In genomic region chr2:159285929-159286708, GRCh38 we compare ENCODE assay signal across 8 cellular contexts. TPM values are rescaled to one million over a fixed set of nuclear protein-coding genes. Genes with fewer than 3 reads are reported as not detected.
DNase-seq lines count a peak whose midpoint lies in the region; ATAC-seq and TF ChIP-seq lines count a peak whose summit lies in the region.

Gene WDSUB1 (minus strand): TSS chr2:159286703. CDS start chr2:159283069, 3,634 bp downstream.

- ATAC-seq in GM21367 (IDR thresholded peaks at IDR 0.05; ENCODE audit: unreplicated experiment): peak; percentile 12
- ATAC-seq in SK-N-SH treated with all-trans-retinoic acid at 6 μM for 48 hours: peak; percentile 43

- H3K9ac ChIP-seq in skeletal muscle tissue (ENCODE audit: low read depth in 1 of 3, low read length in 3 of 3): peak within 1 kb of the TSS; percentile 93 to 98 (median 93)

- peak within 1 kb of the TSS; percentile 80 to 90 for H3K4me3 ChIP-seq in cardiac fibroblast (replicated peaks in 1 of 2; ENCODE audit: low read depth in 2 of 2, low read length in 2 of 2)
- peak within 1 kb of the TSS; percentile 96 to 99 (median 98) for H3K4me3 ChIP-seq in skeletal muscle tissue (ENCODE audit: low read length in 3 of 3)

- no peak for TF ChIP-seq CTCF in cardiac fibroblast (IDR thresholded peaks at IDR 0.05; ENCODE audit: low read depth, low read length)

- H3K27ac ChIP-seq in skeletal muscle tissue (ENCODE audit: low read depth, low read length): peak within 1 kb of the TSS; percentile 87

- no peaks in the 10 kb centered on the region for H3K9me3 ChIP-seq in skeletal muscle tissue (ENCODE audit: control insufficient read depth in 3 of 3, low read length in 3 of 3)

- peaks cover 0 to 15% (median 7%) of the 10 kb centered on the region in 3 donors for H3K4me1 ChIP-seq in skeletal muscle tissue (ENCODE audit: control insufficient read depth in 3 of 3, insufficient read depth in 3 of 3, low read length in 3 of 3)

- peaks cover 3 to 7% (median 4%) of the 10 kb centered on the region in 3 donors for H3K36me3 ChIP-seq in skeletal muscle tissue (ENCODE audit: control insufficient read depth in 3 of 3, insufficient read depth in 3 of 3, low read length in 3 of 3)

- peak; percentile 89 for DNase-seq in DMS53 (lab: John Stamatoyannopoulos, UW)
- peak; percentile 54 for DNase-seq in HuH-7 (ENCODE audit: low spot score)
- peak; percentile 59 for DNase-seq in cardiac fibroblast (ENCODE audit: low read depth in 2 of 2)
- DNase-seq in iris pigment epithelial cell (ENCODE audit: low read depth): peak; percentile 56
- no peak for DNase-seq in NCI-H1436 (lab: John Stamatoyannopoulos, UW)

- H3K27me3 ChIP-seq in skeletal muscle tissue (ENCODE audit: control insufficient read depth in 3 of 3, insufficient read depth in 3 of 3, low read length in 3 of 3): no peaks in the 10 kb centered on the region

TF ChIP-seq in SK-N-SH treated with all-trans-retinoic acid at 6 μM for 48 hours, 23 proteins besides CTCF, POLR2A, EP300 and RAD21:
- TF ChIP-seq PATZ1 (CRISPR knock-in tag; IDR thresholded peaks at IDR 0.05; ENCODE audit: borderline replicate concordance): no peak
- TF ChIP-seq POU6F1 (CRISPR knock-in tag; IDR thresholded peaks at IDR 0.05; ENCODE audit: borderline replicate concordance, low read depth): no peak
- TF ChIP-seq ZC3H10 (CRISPR knock-in tag; IDR thresholded peaks at IDR 0.05): no peak
TF ChIP-seq in SK-N-SH treated with all-trans-retinoic acid at 6 μM for 48 hours: peak in this region for 0.

RNA-seq across cellular contexts. Expression of gene WDSUB1, which starts in this region (rescaled TPM):
- 10.4 TPM for total RNA-seq in skeletal muscle tissue
